27 cellular contexts compared by ENCODE assay signal in the genomic region with DNA sequence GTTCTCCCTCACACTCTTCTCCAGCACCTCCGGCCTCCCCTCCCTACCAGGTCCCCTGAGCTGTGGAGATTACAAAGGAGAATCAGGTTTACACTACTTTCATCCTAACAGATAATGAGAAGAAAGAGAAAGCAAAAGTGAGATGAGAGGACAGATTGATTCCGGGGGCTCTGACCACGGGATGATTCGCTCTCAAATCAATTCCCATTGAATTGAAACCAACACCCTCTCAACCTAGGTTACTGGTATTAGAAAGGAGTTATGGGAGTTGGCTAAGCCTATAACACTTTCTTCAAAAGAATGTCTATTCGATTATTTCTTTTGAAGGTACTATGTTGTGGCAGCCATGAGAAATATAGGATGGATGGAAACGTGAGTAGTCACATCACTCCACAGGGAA.
DNase-seq lines count a peak whose midpoint lies in the region; ATAC-seq, FAIRE-seq and TF ChIP-seq lines count a peak whose summit lies in the region.
"Had no signal": no experiment of that assay in that cellular context is flagged by ENCODE, and none has a peak within 500 bp of the region (broad histone marks: within the 10 kb centered on the region; RNA-seq: fewer than 3 reads in every experiment).

No MANE protein-coding gene starts in this region.

- CTCF ChIA-PET in IMR-90 (lab: Yijun Ruan, JAX) (no interaction called here), GM12878 (lab: Yijun Ruan, JAX) (no interaction called here)

- peak overlapping the region; percentile 59 for H4K5ac ChIP-seq in IMR-90 (ENCODE audit: low read depth, low read length)

- SMC1A ChIA-PET in GM12878 (lab: Charles Lee; ENCODE audit: uncharacterized antibody, unreplicated experiment): no interaction called here

- ATAC-seq in IMR-90 (ENCODE audit: low read depth): no peak
- no peak for ATAC-seq in GM12878
- no peak for ATAC-seq in GM21825 (IDR thresholded peaks at IDR 0.05; ENCODE audit: unreplicated experiment)
- no peak for ATAC-seq in left ventricle myocardium superior

- H4K8ac ChIP-seq in IMR-90 (ENCODE audit: low read depth in 2 of 2, low read length in 2 of 2) (peak overlapping the region; percentile 37 to 54; a peak in 3 of 4 replicates), trophoblast cell (ENCODE audit: low read depth, low read length) (no peak overlapping the region)

- H2BK12ac ChIP-seq in trophoblast cell (ENCODE audit: low read length): peak overlapping the region; percentile 78

- peak overlapping the region; percentile 61 for H4K91ac ChIP-seq in IMR-90 (ENCODE audit: insufficient read depth, low read depth, low read length)
- peak overlapping the region; percentile 50 for H4K91ac ChIP-seq in trophoblast cell (ENCODE audit: low read depth, low read length)

- RAD21 ChIA-PET in GM12878 (lab: Charles Lee; ENCODE audit: unreplicated experiment): no interaction called here

- H3K27ac ChIP-seq in IMR-90 (ENCODE audit: insufficient read depth, low read length) (no peak overlapping the region; the same call in 1 of the 2 replicates), GM12878 (ENCODE audit: control insufficient read depth, insufficient read depth) (no peak overlapping the region), trophoblast cell (ENCODE audit: low read depth, low read length) (no peak overlapping the region), thyroid gland (peak overlapping the region in 1 of 3 donors; percentile 96)
- H3K27ac ChIP-seq: HL-60 had no signal

- no peaks in the 10 kb centered on the region for H4K20me1 ChIP-seq in IMR-90 (ENCODE audit: insufficient read depth, low read length)
- no peaks in the 10 kb centered on the region for H4K20me1 ChIP-seq in GM12878 (ENCODE audit: control insufficient read depth, insufficient read depth)

- no peak overlapping the region for H3K56ac ChIP-seq in IMR-90 (ENCODE audit: extremely low read depth, insufficient read depth, low read length)

- peak overlapping the region; percentile 47 for H2AFZ ChIP-seq in IMR-90 (replicated peaks; ENCODE audit: low read length, poor library complexity)
- no peak overlapping the region for H2AFZ ChIP-seq in GM12878 (ENCODE audit: control insufficient read depth, low read depth, low read length)
- H2AFZ ChIP-seq in trophoblast cell (ENCODE audit: insufficient read depth, low read length, poor library complexity): no peak overlapping the region

- dilution Hi-C loops in IMR-90 (cut with HindIII; ENCODE audit: low sequenced_read_pairs, unreplicated experiment): no loop called here

- TF ChIP-seq CTCF in IMR-90 (conservative IDR thresholded peaks at IDR 0.05; ENCODE audit: low read depth, low read length) (no peak), GM12878 (IDR thresholded peaks at IDR 0.05 in 2 of 3, conservative IDR thresholded peaks at IDR 0.05 in 1 of 3; ENCODE audit: control insufficient read depth in 2 of 3, extremely low read depth in 1 of 3, insufficient read depth in 1 of 3, low read depth in 3 of 3, low read length in 3 of 3) (no peak), thyroid gland (IDR thresholded peaks at IDR 0.05) (no peak)

- TF ChIP-seq RAD21 in IMR-90 (IDR thresholded peaks at IDR 0.05; ENCODE audit: low read length) (no peak), GM12878 (IDR thresholded peaks at IDR 0.05; ENCODE audit: insufficient read depth, low read depth, low read length) (no peak)

- H3K9me1 ChIP-seq in IMR-90 (ENCODE audit: insufficient read depth, low read length): peaks cover 11% of the 10 kb centered on the region

- no peak overlapping the region for H3K9ac ChIP-seq in IMR-90 (ENCODE audit: low read depth, low read length)
- H3K9ac ChIP-seq in GM12878 (ENCODE audit: control insufficient read depth, insufficient read depth, low read length): no peak overlapping the region
- no peak overlapping the region for H3K9ac ChIP-seq in trophoblast cell (ENCODE audit: low read length)

- DNase-seq in IMR-90: no peak
- DNase-seq in OCI-M1 (lab: John Stamatoyannopoulos, UW): peak; percentile 68
- DNase-seq in GM12878 (ENCODE audit: low read depth, low spot score): no peak
- no peak for DNase-seq in trophoblast cell
- no peak for DNase-seq in thyroid gland
- no peak for DNase-seq in ureter (ENCODE audit: low spot score)
- no peak for DNase-seq in left ventricle myocardium superior
- DNase-seq: C1 segment of cervical spinal cord; Caco-2; CD4-positive, alpha-beta memory T cell; DMS 273 treated with DMSO at 0.1 percent for 48 hours; DMS79; EL; GDM1; HCEC 1CT; NCI-H1048; NCI-H1417; NCI-H1694; NCI-H2081; NCI-H2227 treated with DMSO at 0.1 percent for 48 hours; NCI-H526 treated with DMSO at 0.1 percent for 48 hours; Right ventricle myocardium superior; RPMI8226 had no signal

- H3K79me1 ChIP-seq in IMR-90 (ENCODE audit: low read depth in 1 of 2, low read length in 2 of 2) (peaks cover 6 to 11% of the 10 kb centered on the region in 2 experiments; a peak in 3 of 4 replicates), trophoblast cell (ENCODE audit: low read length) (peaks cover 31% of the 10 kb centered on the region)

- no CpG with 5 or more reads among the region's 6 CpGs for WGBS in IMR-90 (ENCODE audit: extremely low coverage in 2 of 2, insufficient read length in 1 of 2), 2 experiments
- 34% methylated on average over 6 of the region's 6 CpGs for WGBS in GM12878 (ENCODE audit: insufficient coverage, insufficient replicate concordance, low lambda C conversion rate, missing lambda C conversion rate)
- WGBS in trophoblast cell (ENCODE audit: extremely low coverage, insufficient coverage, insufficient read length): no CpG with 5 or more reads among the region's 6 CpGs
- 89 to 93% methylated on average over 6 of the region's 6 CpGs for WGBS in thyroid gland, 2 donors

- H3K4me2 ChIP-seq in IMR-90 (ENCODE audit: low read depth, low read length): no peak overlapping the region
- H3K4me2 ChIP-seq in GM12878 (ENCODE audit: control insufficient read depth, insufficient read depth): peak overlapping the region; percentile 15
- H3K4me2 ChIP-seq in trophoblast cell (ENCODE audit: low read length): no peak overlapping the region

- no peaks in the 10 kb centered on the region for H3K9me3 ChIP-seq in IMR-90 (ENCODE audit: control insufficient read depth, insufficient read depth, low read length)
- no peaks in the 10 kb centered on the region for H3K9me3 ChIP-seq in GM12878 (replicated peaks; ENCODE audit: control insufficient read depth, insufficient read depth, low read length)
- no peaks in the 10 kb centered on the region for H3K9me3 ChIP-seq in trophoblast cell (ENCODE audit: insufficient read depth, low read depth, low read length)
- H3K9me3 ChIP-seq in thyroid gland: no peaks in the 10 kb centered on the region
- H3K9me3 ChIP-seq: Caco-2 had no signal

- peak overlapping the region; percentile 74; the same call in 1 of the 2 replicates for H2BK120ac ChIP-seq in IMR-90 (ENCODE audit: low read depth, low read length)
- peak overlapping the region; percentile 47 for H2BK120ac ChIP-seq in trophoblast cell (ENCODE audit: insufficient read depth, low read length, poor library complexity)

- H3K27me3 ChIP-seq in IMR-90 (ENCODE audit: control insufficient read depth, insufficient read depth, low read length) (no peaks in the 10 kb centered on the region), GM12878 (replicated peaks in 1 of 2; ENCODE audit: control insufficient read depth in 2 of 2, insufficient read depth in 2 of 2, low read length in 1 of 2) (no peaks in the 10 kb centered on the region), trophoblast cell (ENCODE audit: insufficient read depth, low read length) (no peaks in the 10 kb centered on the region), thyroid gland (no peaks in the 10 kb centered on the region)

- H3K4ac ChIP-seq in IMR-90 (ENCODE audit: low read depth, low read length) (peak overlapping the region; percentile 84), trophoblast cell (ENCODE audit: low read depth, low read length) (no peak overlapping the region)

- POLR2A ChIA-PET in IMR-90 (lab: Charles Lee; ENCODE audit: unreplicated experiment): no interaction called here
- POLR2A ChIA-PET in GM12878 (lab: Charles Lee): no interaction called here

- FAIRE-seq in GM12878 (lab: Jason Lieb, UNC): no peak
- FAIRE-seq: GM12892, H1 had no signal

- TF ChIP-seq EP300 in GM12878 (IDR thresholded peaks at IDR 0.05; ENCODE audit: borderline replicate concordance in 1 of 2, control insufficient read depth in 1 of 2, low read depth in 2 of 2, low read length in 2 of 2): no peak

- TF ChIP-seq POLR2A in IMR-90 (IDR thresholded peaks at IDR 0.05; ENCODE audit: low read depth, low read length): no peak
- no peak for TF ChIP-seq POLR2A in GM12878 (IDR thresholded peaks at IDR 0.05; ENCODE audit: low read depth, low read length)
- TF ChIP-seq POLR2A in thyroid gland (IDR thresholded peaks at IDR 0.05): no peak

- H3K4me1 ChIP-seq in IMR-90 (ENCODE audit: control insufficient read depth, insufficient read depth, low read length): peaks cover 33% of the 10 kb centered on the region
- H3K4me1 ChIP-seq in GM12878 (ENCODE audit: control insufficient read depth, insufficient read depth, low read length): peaks cover 16% of the 10 kb centered on the region
- peaks cover 18 to 23% of the 10 kb centered on the region in 2 experiments for H3K4me1 ChIP-seq in trophoblast cell (ENCODE audit: control insufficient read depth in 1 of 2, insufficient read depth in 2 of 2, low read length in 2 of 2)
- H3K4me1 ChIP-seq in thyroid gland: peaks cover 14 to 49% of the 10 kb centered on the region in 2 donors
- H3K4me1 ChIP-seq: Caco-2 had no signal

- in situ Hi-C loops in IMR-90 (cut with MboI; ENCODE audit: low sequenced_read_pairs): no loop called here
- in situ Hi-C loops in GM12878 (cut with MboI): no loop called here

- H3K14ac ChIP-seq in IMR-90 (replicated peaks; ENCODE audit: low read depth, low read length): no peak overlapping the region
- H3K14ac ChIP-seq in trophoblast cell (ENCODE audit: low read length): peak overlapping the region; percentile 72

- intact Hi-C loops in IMR-90 (cut with micrococcal nuclease) (no loop called here), GM12878 (cut with micrococcal nuclease; ENCODE audit: unreplicated experiment) (no loop called here), thyroid gland (cut with DNase I) (no loop called here), left ventricle myocardium superior (cut with micrococcal nuclease) (no loop called here)

- no peak overlapping the region for H2AK9ac ChIP-seq in IMR-90 (replicated peaks; ENCODE audit: low read depth, low read length, poor library complexity)

- H3K18ac ChIP-seq in IMR-90 (ENCODE audit: low read depth, low read length): peak overlapping the region; percentile 57
- no peak overlapping the region for H3K18ac ChIP-seq in trophoblast cell (ENCODE audit: low read length)

- peak overlapping the region; percentile 83 for H2AK5ac ChIP-seq in IMR-90 (ENCODE audit: low read depth, low read length)
- peak overlapping the region; percentile 79 for H2AK5ac ChIP-seq in trophoblast cell (ENCODE audit: low read length)

- H2BK20ac ChIP-seq in IMR-90 (ENCODE audit: low read depth, low read length): peak overlapping the region; percentile 72; the same call in 1 of the 2 replicates

- peak overlapping the region; percentile 86; the same call in 2 of the 3 replicates for H2BK15ac ChIP-seq in IMR-90 (ENCODE audit: low read depth, low read length)

- H4K12ac ChIP-seq in trophoblast cell (ENCODE audit: low read depth, low read length): no peak overlapping the region

- H3K23ac ChIP-seq in IMR-90 (ENCODE audit: low read depth, low read length): 0 out of 2 replicates have a peak overlapping the region, but pooled peaks have one; percentile 37
- H3K23ac ChIP-seq in trophoblast cell (ENCODE audit: low read length): no peak overlapping the region

- no peaks in the 10 kb centered on the region for H3K79me2 ChIP-seq in GM12878 (ENCODE audit: control insufficient read depth, insufficient read depth, low read length)
- peaks cover 5% of the 10 kb centered on the region for H3K79me2 ChIP-seq in trophoblast cell (ENCODE audit: control insufficient read depth, insufficient read depth, low read length, poor library complexity)

- H3K36me3 ChIP-seq in IMR-90 (ENCODE audit: control insufficient read depth, insufficient read depth, low read length) (no peaks in the 10 kb centered on the region), GM12878 (ENCODE audit: control insufficient read depth in 2 of 2, insufficient read depth in 2 of 2, low read length in 1 of 2) (no peaks in the 10 kb centered on the region), trophoblast cell (ENCODE audit: control insufficient read depth in 1 of 2, insufficient read depth in 2 of 2, low read length in 2 of 2) (no peaks in the 10 kb centered on the region), thyroid gland (no peaks in the 10 kb centered on the region)

- H3K4me3 ChIP-seq in IMR-90 (ENCODE audit: insufficient read depth, low read depth, low read length) (no peak overlapping the region), GM12878 (no peak overlapping the region), trophoblast cell (ENCODE audit: low read depth, low read length) (no peak overlapping the region), thyroid gland (replicated peaks in 1 of 3) (no peak overlapping the region)

- H2BK5ac ChIP-seq in IMR-90 (ENCODE audit: low read depth, low read length, poor library complexity, severe bottlenecking) (peak overlapping the region; percentile 20), trophoblast cell (ENCODE audit: low read depth, low read length, poor library complexity) (peak overlapping the region; percentile 31)

- BruUV-seq in IMR-90 (replicated peaks; lab: Mats Ljungman, UMichigan) (no TSS peak), GM12878 (replicated peaks; lab: Mats Ljungman, UMichigan) (no TSS peak)
